ENCODE assay signal across 3 cellular contexts in the genomic region with DNA sequence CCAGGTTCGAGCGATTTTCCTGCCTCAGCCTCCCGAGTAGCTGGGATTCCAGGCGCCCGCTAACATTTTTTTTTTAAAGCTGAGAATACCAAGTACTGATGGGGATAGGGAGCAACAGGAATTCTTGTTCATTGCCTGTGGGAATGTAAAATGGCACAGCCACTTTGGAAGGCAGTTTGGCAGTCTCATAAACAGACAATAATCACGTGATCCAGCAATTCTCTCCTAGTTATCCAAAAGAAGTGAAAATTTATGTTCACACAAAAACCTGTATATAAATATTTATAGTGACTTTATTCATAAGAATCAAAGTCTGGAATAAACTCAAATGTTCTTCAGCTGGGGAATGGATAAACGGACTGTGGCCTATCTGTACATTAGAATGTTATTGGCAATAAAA.
TF ChIP-seq lines count a peak whose summit lies in the region.

No MANE protein-coding gene starts in this region.

TF ChIP-seq in HepG2, 621 proteins besides CTCF, POLR2A, EP300 and RAD21 (continued from another document and continues in another):
- TF ChIP-seq, protein P1, sequence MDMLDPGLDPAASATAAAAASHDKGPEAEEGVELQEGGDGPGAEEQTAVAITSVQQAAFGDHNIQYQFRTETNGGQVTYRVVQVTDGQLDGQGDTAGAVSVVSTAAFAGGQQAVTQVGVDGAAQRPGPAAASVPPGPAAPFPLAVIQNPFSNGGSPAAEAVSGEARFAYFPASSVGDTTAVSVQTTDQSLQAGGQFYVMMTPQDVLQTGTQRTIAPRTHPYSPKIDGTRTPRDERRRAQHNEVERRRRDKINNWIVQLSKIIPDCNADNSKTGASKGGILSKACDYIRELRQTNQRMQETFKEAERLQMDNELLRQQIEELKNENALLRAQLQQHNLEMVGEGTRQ (IDR thresholded peaks at IDR 0.05; ENCODE audit: low read depth, low read length): 0 out of 2 replicates have a peak, but pooled peaks have one; percentile 17
- TF ChIP-seq, protein P1 (CRISPR knock-in tag; IDR thresholded peaks at IDR 0.05; ENCODE audit: borderline replicate concordance): no peak

TF ChIP-seq in A549, 52 proteins besides CTCF, POLR2A, EP300 and RAD21 (continued from another document):
- TF ChIP-seq, protein P2, sequence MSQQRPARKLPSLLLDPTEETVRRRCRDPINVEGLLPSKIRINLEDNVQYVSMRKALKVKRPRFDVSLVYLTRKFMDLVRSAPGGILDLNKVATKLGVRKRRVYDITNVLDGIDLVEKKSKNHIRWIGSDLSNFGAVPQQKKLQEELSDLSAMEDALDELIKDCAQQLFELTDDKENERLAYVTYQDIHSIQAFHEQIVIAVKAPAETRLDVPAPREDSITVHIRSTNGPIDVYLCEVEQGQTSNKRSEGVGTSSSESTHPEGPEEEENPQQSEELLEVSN (IDR thresholded peaks at IDR 0.05; ENCODE audit: borderline replicate concordance, low read depth): no peak
- TF ChIP-seq MYC (IDR thresholded peaks at IDR 0.05; ENCODE audit: borderline replicate concordance, low read length) (no peak), CBX8 (IDR thresholded peaks at IDR 0.05) (no peak), EHMT2 (IDR thresholded peaks at IDR 0.05; ENCODE audit: low read depth) (no peak)
- TF ChIP-seq, protein P1 (IDR thresholded peaks at IDR 0.05): peak; percentile 21; the same call in 1 of the 2 replicates

TF ChIP-seq in K562, 482 proteins besides CTCF, POLR2A, EP300 and RAD21 (continued from another document):
- TF ChIP-seq RAD51 (IDR thresholded peaks at IDR 0.05; ENCODE audit: borderline replicate concordance, low read depth): peak; percentile 62; the same call in 1 of the 2 replicates
